ENCODE assay signal across 25 cellular contexts in the genomic region with DNA sequence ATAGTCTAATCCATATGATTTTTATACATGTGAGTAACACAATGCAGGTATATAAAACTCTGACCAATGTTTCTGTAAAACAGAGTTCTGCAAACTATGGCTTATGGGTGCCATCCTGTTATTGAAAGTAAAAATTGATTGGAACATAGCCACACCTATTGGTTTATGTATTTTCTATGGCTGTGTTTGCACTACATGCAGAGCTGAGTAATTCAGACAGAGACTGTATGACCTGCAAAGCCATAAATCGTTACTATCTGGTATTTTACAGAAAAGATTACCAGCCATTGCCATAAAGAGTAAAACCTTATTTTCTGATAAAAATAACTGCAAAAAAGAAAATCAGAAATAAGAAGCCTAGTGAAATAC. TPM values are rescaled to one million over a fixed set of nuclear protein-coding genes. Genes with fewer than 3 reads are reported as not detected.
"Had no signal": no experiment of that assay in that cellular context is flagged by ENCODE, and none has a peak within 500 bp of the region (broad histone marks: within the 10 kb centered on the region; RNA-seq: fewer than 3 reads in every experiment).

No MANE protein-coding gene starts in this region.

- H3K36me3 ChIP-seq: gastrocnemius medialis had no signal

- ATAC-seq: effector memory CD8-positive, alpha-beta T cell; gastrocnemius medialis; heart right ventricle; left lung; left ventricle myocardium superior; lower lobe of right lung; naive thymus-derived CD4-positive, alpha-beta T cell had no signal

- H3K9me3 ChIP-seq: esophagus squamous epithelium, gastrocnemius medialis, heart right ventricle, left lung, lower lobe of right lung had no signal

- H3K4me3 ChIP-seq: esophagus squamous epithelium, gastrocnemius medialis, heart right ventricle, left lung, lower lobe of right lung had no signal

- H3K4me1 ChIP-seq: gastrocnemius medialis, lower lobe of right lung had no signal

- H3K27ac ChIP-seq: epithelial cell of prostate, esophagus squamous epithelium, gastrocnemius medialis, heart right ventricle, left lung, lower lobe of right lung had no signal

- FAIRE-seq: colon, endometrium, kidney had no signal

- H3K27me3 ChIP-seq: esophagus squamous epithelium, gastrocnemius medialis, heart right ventricle, left lung had no signal

- DNase-seq: cortex of kidney; effector CD8-positive, alpha-beta T cell; effector memory CD8-positive, alpha-beta T cell; endodermal cell; erythroblast; esophagus squamous epithelium; foreskin fibroblast; foreskin melanocyte; gastrocnemius medialis; glutamatergic neuron; head of caudate nucleus; heart right ventricle; hypothalamus; immature natural killer cell; islet precursor cell; kidney; kidney glomerular epithelial cell; left lung; left ventricle myocardium superior; lower lobe of right lung; mesenchymal stem cell; naive thymus-derived CD4-positive, alpha-beta T cell had no signal

RNA-seq across cellular contexts. Expression of a gene that starts 13.1 kb away (rescaled TPM):
- total RNA-seq: endodermal cell had no signal

RNA-seq across cellular contexts. Expression of a gene that starts 29.3 kb away (rescaled TPM):
- total RNA-seq: endodermal cell had no signal
